In the genomic region with DNA sequence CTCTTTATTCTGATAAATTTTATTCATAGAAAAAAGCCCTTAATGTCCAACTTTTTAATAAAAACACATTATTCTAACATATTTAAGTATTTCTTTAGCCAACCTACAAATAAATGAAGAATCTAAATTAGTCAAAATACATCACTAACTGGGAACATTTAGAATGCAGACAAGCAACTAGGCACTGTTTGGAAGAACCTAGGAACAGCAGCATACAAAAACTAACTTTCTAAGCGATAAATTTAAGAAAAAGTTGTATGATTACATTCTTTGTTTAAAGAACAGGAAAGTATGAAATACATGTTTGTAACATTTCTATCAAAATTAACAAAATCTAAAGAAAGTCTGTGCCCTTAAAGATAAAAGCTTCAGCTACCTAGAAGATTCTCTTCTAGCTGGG, we compare ENCODE assay signal across 39 cellular contexts. TPM values are rescaled to one million over a fixed set of nuclear protein-coding genes. Genes with fewer than 3 reads are reported as not detected.
"Had no signal": no experiment of that assay in that cellular context is flagged by ENCODE, and none has a peak within 500 bp of the region (broad histone marks: within the 10 kb centered on the region; RNA-seq: fewer than 3 reads in every experiment).

No MANE protein-coding gene starts in this region.

- H3K9me3 ChIP-seq: adrenal gland, ascending aorta, body of pancreas, breast epithelium had no signal

- H3K27ac Mint-ChIP-seq: activated naive CD4-positive, alpha-beta T cell treated with anti-CD3 and anti-CD28 coated beads for 36 hours; activated naive CD4-positive, alpha-beta T cell treated with anti-CD3 and anti-CD28 coated beads, Interleukin-2, amount 10 ng/mL, durations not matched to agents 7 days and 5 days; activated naive CD4-positive, alpha-beta T cell treated with anti-CD3 and anti-CD28 coated beads, Interleukin-2, amount 50 U/mL, for 24 hours; activated naive CD4-positive, alpha-beta T cell treated with anti-CD3 and anti-CD28 coated beads, Interleukin-2, amount 50 U/mL, for 72 hours; activated naive CD8-positive, alpha-beta T cell; activated naive CD8-positive, alpha-beta T cell treated with anti-CD3 and anti-CD28 coated beads for 36 hours; activated naive CD8-positive, alpha-beta T cell treated with anti-CD3 and anti-CD28 coated beads, Interleukin-2, amount 10 ng/mL, durations not matched to agents 7 days and 5 days; activated naive CD8-positive, alpha-beta T cell treated with anti-CD3 and anti-CD28 coated beads, Interleukin-2, amount 50 U/mL, for 24 hours; activated T-cell treated with anti-CD3 and anti-CD28 coated beads, Interleukin-2, amount 50 U/mL, for 72 hours; activated T-helper 1 cell treated with anti-CD3 and anti-CD28 coated beads, Interleukin-12 subunit alpha, Interleukin-12 subunit beta, Interleukin-2, Interleukin-4 antibody, amounts not matched to agents 30 ng/mL and 10 ng/mL and 1 ng/mL, durations not matched to agents 14 hours and 24 hours and 36 hours; activated T-helper 2 cell treated with anti-CD3 and anti-CD28 coated beads, Interferon-gamma antibody, Interleukin-2, Interleukin-4, amounts not matched to agents 10 μg/mL and 5 μg/mL and 100 μg/mL, durations not matched to agents 14 hours and 24 hours and 36 hours; brain had no signal

- H3K27me3 Mint-ChIP-seq: activated naive CD4-positive, alpha-beta T cell treated with anti-CD3 and anti-CD28 coated beads, Interleukin-2, amount 10 ng/mL, durations not matched to agents 7 days and 5 days; activated naive CD4-positive, alpha-beta T cell treated with anti-CD3 and anti-CD28 coated beads, Interleukin-2, amount 50 U/mL, for 24 hours; activated naive CD8-positive, alpha-beta T cell; activated naive CD8-positive, alpha-beta T cell treated with anti-CD3 and anti-CD28 coated beads for 36 hours; activated naive CD8-positive, alpha-beta T cell treated with anti-CD3 and anti-CD28 coated beads, Interleukin-2, amount 10 ng/mL, durations not matched to agents 7 days and 5 days; activated naive CD8-positive, alpha-beta T cell treated with anti-CD3 and anti-CD28 coated beads, Interleukin-2, amount 50 U/mL, for 24 hours; activated T-helper 17 cell treated with anti-CD3 and anti-CD28 coated beads, Interleukin-2, amount 50 U/mL, for 72 hours; brain; central memory CD8-positive, alpha-beta T cell had no signal

- H3K4me3 Mint-ChIP-seq: activated naive CD4-positive, alpha-beta T cell treated with anti-CD3 and anti-CD28 coated beads for 36 hours; activated naive CD4-positive, alpha-beta T cell treated with anti-CD3 and anti-CD28 coated beads, Interleukin-2, amount 10 ng/mL, durations not matched to agents 7 days and 5 days; activated naive CD4-positive, alpha-beta T cell treated with anti-CD3 and anti-CD28 coated beads, Interleukin-2, amount 50 U/mL, for 24 hours; activated naive CD8-positive, alpha-beta T cell; activated naive CD8-positive, alpha-beta T cell treated with anti-CD3 and anti-CD28 coated beads for 36 hours; activated naive CD8-positive, alpha-beta T cell treated with anti-CD3 and anti-CD28 coated beads, Interleukin-2, amount 10 ng/mL, durations not matched to agents 7 days and 5 days; activated naive CD8-positive, alpha-beta T cell treated with anti-CD3 and anti-CD28 coated beads, Interleukin-2, amount 50 U/mL, for 24 hours; activated T-cell treated with anti-CD3 and anti-CD28 coated beads, Interleukin-2, amount 50 U/mL, for 4 hours; activated T-cell treated with anti-CD3 and anti-CD28 coated beads, Interleukin-2, amount 50 U/mL, for 72 hours; activated T-helper 1 cell treated with anti-CD3 and anti-CD28 coated beads, Interleukin-12 subunit alpha, Interleukin-12 subunit beta, Interleukin-2, Interleukin-4 antibody, amounts not matched to agents 30 ng/mL and 10 ng/mL and 1 ng/mL, durations not matched to agents 14 hours and 24 hours and 36 hours; activated T-helper 17 cell treated with anti-CD3 and anti-CD28 coated beads, Interleukin-2, amount 50 U/mL, for 72 hours; brain; central memory CD8-positive, alpha-beta T cell had no signal

- H3K4me3 ChIP-seq: adrenal gland, ascending aorta, body of pancreas, breast epithelium, cardiac muscle cell had no signal

- H3K36me3 ChIP-seq: breast epithelium had no signal

- FAIRE-seq: astrocyte, bronchial epithelial cell had no signal

- H3K27ac ChIP-seq: adrenal gland, ascending aorta, body of pancreas, brain microvascular endothelial cell, breast epithelium, cardiac muscle cell had no signal

- ATAC-seq: activated naive CD4-positive, alpha-beta T cell treated with anti-CD3 and anti-CD28 coated beads, Interleukin-2, amount 50 U/mL, for 72 hours; activated naive CD8-positive, alpha-beta T cell treated with anti-CD3 and anti-CD28 coated beads, Interleukin-2, amount 50 U/mL, for 24 hours; activated T-cell treated with anti-CD3 and anti-CD28 coated beads, Interleukin-2, amount 50 U/mL, for 4 hours; activated T-cell treated with anti-CD3 and anti-CD28 coated beads, Interleukin-2, amount 50 U/mL, for 72 hours; activated T-helper 17 cell treated with anti-CD3 and anti-CD28 coated beads, Interleukin-2, amount 50 U/mL, for 72 hours; body of pancreas had no signal

- DNase-seq: activated effector memory CD4-positive, alpha-beta T cell treated with anti-CD3 and anti-CD28 coated beads, Interleukin-2, amount 50 U/mL, for 16 hours; activated effector memory CD4-positive, alpha-beta T cell treated with Interleukin-2 at 50 U/mL for 16 hours; activated gamma-delta T cell; activated gamma-delta T cell treated with Interleukin-2 at 50 U/mL for 16 hours; activated naive CD4-positive, alpha-beta T cell; activated naive CD4-positive, alpha-beta T cell treated with anti-CD3 and anti-CD28 coated beads for 36 hours; activated naive CD4-positive, alpha-beta T cell treated with anti-CD3 and anti-CD28 coated beads, Interleukin-2, amount 10 ng/mL, durations not matched to agents 7 days and 5 days; activated naive CD4-positive, alpha-beta T cell treated with anti-CD3 and anti-CD28 coated beads, Interleukin-2, amount 50 U/mL, for 16 hours; activated naive CD4-positive, alpha-beta T cell treated with Interleukin-2 at 50 U/mL for 16 hours; activated naive CD8-positive, alpha-beta T cell treated with anti-CD3 and anti-CD28 coated beads for 36 hours; activated naive CD8-positive, alpha-beta T cell treated with anti-CD3 and anti-CD28 coated beads, Interleukin-2, amount 10 ng/mL, durations not matched to agents 7 days and 5 days; activated naive CD8-positive, alpha-beta T cell treated with anti-CD3 and anti-CD28 coated beads, Interleukin-2, amount 50 U/mL, for 24 hours; activated T-cell treated with anti-CD3 and anti-CD28 coated beads, Interleukin-2, amount 50 U/mL, for 4 hours; activated T-cell treated with anti-CD3 and anti-CD28 coated beads, Interleukin-2, amount 50 U/mL, for 48 hours; activated T-cell treated with anti-CD3 and anti-CD28 coated beads, Interleukin-2, amount 50 U/mL, for 72 hours; amniotic stem cell; amygdala; anterior cingulate cortex; aorta; body of pancreas; brain microvascular endothelial cell; caudate nucleus; central memory CD4-positive, alpha-beta T cell; cerebellar nuclear complex had no signal

- H3K9me3 Mint-ChIP-seq: activated naive CD4-positive, alpha-beta T cell treated with anti-CD3 and anti-CD28 coated beads for 36 hours; activated naive CD4-positive, alpha-beta T cell treated with anti-CD3 and anti-CD28 coated beads, Interleukin-2, amount 10 ng/mL, durations not matched to agents 7 days and 5 days; activated naive CD4-positive, alpha-beta T cell treated with anti-CD3 and anti-CD28 coated beads, Interleukin-2, amount 50 U/mL, for 24 hours; activated naive CD4-positive, alpha-beta T cell treated with anti-CD3 and anti-CD28 coated beads, Interleukin-2, amount 50 U/mL, for 72 hours; activated naive CD8-positive, alpha-beta T cell treated with anti-CD3 and anti-CD28 coated beads for 36 hours; activated naive CD8-positive, alpha-beta T cell treated with anti-CD3 and anti-CD28 coated beads, Interleukin-2, amount 10 ng/mL, durations not matched to agents 7 days and 5 days; activated naive CD8-positive, alpha-beta T cell treated with anti-CD3 and anti-CD28 coated beads, Interleukin-2, amount 50 U/mL, for 24 hours; activated T-cell treated with anti-CD3 and anti-CD28 coated beads, Interleukin-2, amount 50 U/mL, for 4 hours; activated T-cell treated with anti-CD3 and anti-CD28 coated beads, Interleukin-2, amount 50 U/mL, for 72 hours; activated T-helper 1 cell treated with anti-CD3 and anti-CD28 coated beads, Interleukin-12 subunit alpha, Interleukin-12 subunit beta, Interleukin-2, Interleukin-4 antibody, amounts not matched to agents 30 ng/mL and 10 ng/mL and 1 ng/mL, durations not matched to agents 14 hours and 24 hours and 36 hours; activated T-helper 17 cell treated with anti-CD3 and anti-CD28 coated beads, Interleukin-2, amount 50 U/mL, for 72 hours; activated T-helper 2 cell treated with anti-CD3 and anti-CD28 coated beads, Interferon-gamma antibody, Interleukin-2, Interleukin-4, amounts not matched to agents 10 μg/mL and 5 μg/mL and 100 μg/mL, durations not matched to agents 14 hours and 24 hours and 36 hours; brain; central memory CD8-positive, alpha-beta T cell had no signal

- H3K27me3 ChIP-seq: adrenal gland, ascending aorta, body of pancreas, brain microvascular endothelial cell, breast epithelium, cardiac muscle cell had no signal

- H3K4me1 ChIP-seq: adrenal gland, ascending aorta, body of pancreas, breast epithelium had no signal

- H3K4me1 Mint-ChIP-seq: activated naive CD4-positive, alpha-beta T cell treated with anti-CD3 and anti-CD28 coated beads, Interleukin-2, amount 10 ng/mL, durations not matched to agents 7 days and 5 days; activated naive CD4-positive, alpha-beta T cell treated with anti-CD3 and anti-CD28 coated beads, Interleukin-2, amount 50 U/mL, for 24 hours; activated naive CD8-positive, alpha-beta T cell treated with anti-CD3 and anti-CD28 coated beads for 36 hours; activated naive CD8-positive, alpha-beta T cell treated with anti-CD3 and anti-CD28 coated beads, Interleukin-2, amount 10 ng/mL, durations not matched to agents 7 days and 5 days; activated naive CD8-positive, alpha-beta T cell treated with anti-CD3 and anti-CD28 coated beads, Interleukin-2, amount 50 U/mL, for 24 hours; activated T-helper 17 cell treated with anti-CD3 and anti-CD28 coated beads, Interleukin-2, amount 50 U/mL, for 72 hours; brain; central memory CD8-positive, alpha-beta T cell had no signal

- H3K36me3 Mint-ChIP-seq: activated naive CD4-positive, alpha-beta T cell treated with anti-CD3 and anti-CD28 coated beads, Interleukin-2, amount 50 U/mL, for 72 hours had no signal

RNA-seq across cellular contexts. Expression of a gene that starts 49.4 kb away (rescaled TPM):
- total RNA-seq: activated naive CD4-positive, alpha-beta T cell treated with anti-CD3 and anti-CD28 coated beads for 36 hours; activated naive CD4-positive, alpha-beta T cell treated with anti-CD3 and anti-CD28 coated beads, Interleukin-2, amount 50 U/mL, for 72 hours; activated naive CD8-positive, alpha-beta T cell treated with anti-CD3 and anti-CD28 coated beads for 36 hours; activated naive CD8-positive, alpha-beta T cell treated with anti-CD3 and anti-CD28 coated beads, Interleukin-2, amount 10 ng/mL, durations not matched to agents 7 days and 5 days; activated T-cell treated with anti-CD3 and anti-CD28 coated beads, Interleukin-2, amount 50 U/mL, for 72 hours; activated T-helper 1 cell treated with anti-CD3 and anti-CD28 coated beads, Interleukin-12 subunit alpha, Interleukin-12 subunit beta, Interleukin-2, Interleukin-4 antibody, amounts not matched to agents 30 ng/mL and 10 ng/mL and 1 ng/mL, durations not matched to agents 14 hours and 24 hours and 36 hours; activated T-helper 2 cell treated with anti-CD3 and anti-CD28 coated beads, Interferon-gamma antibody, Interleukin-2, Interleukin-4, amounts not matched to agents 10 μg/mL and 5 μg/mL and 100 μg/mL, durations not matched to agents 14 hours and 24 hours and 36 hours; ascending aorta; astrocyte; body of pancreas; bronchial epithelial cell; chondrocyte had no signal
